ENCODE assay signal across 24 cellular contexts in the genomic region with DNA sequence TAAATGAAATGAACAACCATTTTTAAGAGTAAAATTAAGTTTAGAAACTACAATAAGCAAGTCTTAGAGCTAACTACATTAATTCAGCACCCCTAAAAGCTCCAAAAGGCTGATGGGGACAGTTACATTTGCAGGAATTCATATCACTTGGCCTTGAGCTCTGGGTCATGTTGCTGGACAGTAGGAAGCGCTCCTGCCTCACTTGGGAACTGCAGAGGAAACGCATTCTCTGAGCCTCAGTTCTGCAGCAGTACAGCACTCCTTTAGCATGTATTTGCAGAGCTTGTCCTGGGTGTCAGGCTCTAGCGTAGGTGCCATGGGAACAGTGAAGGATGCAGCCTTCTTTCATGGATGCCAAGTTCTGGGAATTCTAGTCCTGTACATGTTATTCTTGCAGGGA.
"Had no signal": no experiment of that assay in that cellular context is flagged by ENCODE, and none has a peak within 500 bp of the region (broad histone marks: within the 10 kb centered on the region; RNA-seq: fewer than 3 reads in every experiment).

No MANE protein-coding gene starts in this region.

- H3K27ac Mint-ChIP-seq: mesothelial cell of epicardium; naive thymus-derived CD4-positive, alpha-beta T cell; natural killer cell had no signal

- DNase-seq: dermis blood vessel endothelial cell; dorsolateral prefrontal cortex; effector CD4-positive, alpha-beta T cell; effector memory CD4-positive, alpha-beta T cell; erythroblast; esophagus squamous epithelium; foreskin fibroblast; foreskin melanocyte; gastrocnemius medialis; glutamatergic neuron; head of caudate nucleus; heart right ventricle; hippocampal formation; left cardiac atrium; left lung; left ventricle myocardium superior; lower lobe of right lung; mesenchymal stem cell; naive thymus-derived CD4-positive, alpha-beta T cell; natural killer cell had no signal

- ATAC-seq: esophagus mucosa; gastrocnemius medialis; heart right ventricle; left cardiac atrium; left lung; left ventricle myocardium superior; lower lobe of right lung; naive thymus-derived CD4-positive, alpha-beta T cell; natural killer cell had no signal

- H3K4me3 ChIP-seq: coronary artery, dorsolateral prefrontal cortex, esophagus squamous epithelium, gastrocnemius medialis, heart right ventricle, left lung, lower lobe of right lung had no signal

- H3K9me3 ChIP-seq: esophagus squamous epithelium, gastrocnemius medialis, heart right ventricle, left lung, lower lobe of right lung had no signal

- H3K27me3 ChIP-seq: esophagus squamous epithelium, gastrocnemius medialis, left lung had no signal

- H3K36me3 Mint-ChIP-seq: mesothelial cell of epicardium; naive thymus-derived CD4-positive, alpha-beta T cell; natural killer cell had no signal

- H3K36me3 ChIP-seq: esophagus squamous epithelium, gastrocnemius medialis, heart right ventricle, left lung, lower lobe of right lung had no signal

- H3K4me1 ChIP-seq: esophagus squamous epithelium, gastrocnemius medialis, heart right ventricle, left lung, lower lobe of right lung had no signal

- H3K27ac ChIP-seq: coronary artery, dorsolateral prefrontal cortex, epithelial cell of prostate, esophagus squamous epithelium, gastrocnemius medialis, heart right ventricle, left lung, lower lobe of right lung had no signal

- H3K4me3 Mint-ChIP-seq: mesothelial cell of epicardium; naive thymus-derived CD4-positive, alpha-beta T cell; natural killer cell had no signal

- H3K4me1 Mint-ChIP-seq: mesothelial cell of epicardium; naive thymus-derived CD4-positive, alpha-beta T cell; natural killer cell had no signal
